In the genomic region with DNA sequence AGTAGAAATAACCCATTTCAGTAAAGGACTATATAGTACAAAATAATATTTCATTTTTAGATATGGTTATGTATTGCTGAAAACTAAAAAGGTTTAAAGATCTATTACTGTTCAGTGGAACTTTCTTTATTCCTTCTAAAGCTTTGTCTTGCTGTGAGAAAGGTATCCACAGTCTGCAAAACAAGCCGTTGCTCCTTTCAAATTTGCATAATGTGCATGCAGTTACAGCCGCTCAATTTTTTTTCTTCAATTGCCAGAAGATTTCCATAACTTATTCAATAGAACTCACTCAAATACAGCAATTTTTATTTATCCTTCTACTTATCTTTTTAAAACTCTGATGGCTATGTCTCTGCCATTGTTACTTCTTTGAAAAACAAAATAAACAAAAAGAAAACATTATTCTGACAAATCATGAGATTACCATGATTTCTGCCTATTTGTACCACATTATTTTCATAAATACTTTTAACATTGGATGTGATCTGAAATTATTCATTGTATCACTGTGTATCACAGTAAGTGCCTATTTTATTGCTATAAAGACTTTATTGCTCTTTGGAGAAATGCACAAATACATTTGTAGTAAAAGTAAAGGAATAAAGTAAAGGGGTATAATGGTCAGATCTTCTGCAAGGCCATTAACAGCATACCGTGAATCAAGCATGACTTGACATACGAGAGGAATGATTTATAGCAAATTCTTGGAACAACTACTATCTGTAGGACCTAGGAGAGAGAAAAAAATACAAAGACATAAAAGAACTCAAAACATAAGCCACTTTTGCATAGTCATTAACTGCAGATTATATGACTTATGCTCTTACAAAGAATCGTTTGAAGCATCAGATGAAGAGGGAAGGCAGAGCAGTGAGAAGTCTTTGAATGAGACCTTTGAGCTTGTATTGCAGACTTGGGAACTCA, we compare ENCODE assay signal across 17 cellular contexts.
"Had no signal": no experiment of that assay in that cellular context is flagged by ENCODE, and none has a peak within 500 bp of the region (broad histone marks: within the 10 kb centered on the region; RNA-seq: fewer than 3 reads in every experiment).

No MANE protein-coding gene starts in this region.

- H3K27ac ChIP-seq: gastroesophageal sphincter, left ventricle myocardium inferior, psoas muscle, right lobe of liver, suprapubic skin, upper lobe of left lung had no signal

- H3K27ac Mint-ChIP-seq: activated CD4-positive, alpha-beta memory T cell treated with anti-CD3 and anti-CD28 coated beads, Interleukin-2, amount 10 ng/mL, durations not matched to agents 7 days and 5 days; activated naive CD4-positive, alpha-beta T cell treated with anti-CD3 and anti-CD28 coated beads for 36 hours; brain; memory B cell; nephron progenitor cell; stimulated activated naive B cell treated with anti-CD40 and anti-IgM and Interleukin-4, amounts not matched to agents 10 μg/mL and 1 μg/mL and 100 μg/mL, for 72 hours had no signal

- H3K27me3 Mint-ChIP-seq: activated CD4-positive, alpha-beta memory T cell treated with anti-CD3 and anti-CD28 coated beads, Interleukin-2, amount 10 ng/mL, durations not matched to agents 7 days and 5 days; central memory CD8-positive, alpha-beta T cell; stimulated activated naive B cell treated with anti-CD40 and anti-IgM and Interleukin-4, amounts not matched to agents 10 μg/mL and 1 μg/mL and 100 μg/mL, for 72 hours had no signal

- H3K27me3 ChIP-seq: gastroesophageal sphincter, right lobe of liver, suprapubic skin, upper lobe of left lung had no signal

- ATAC-seq: gastroesophageal sphincter; psoas muscle; right lobe of liver; stimulated activated naive B cell treated with anti-CD40 and anti-IgM and Interleukin-4, amounts not matched to agents 10 μg/mL and 1 μg/mL and 100 μg/mL, for 72 hours had no signal

- H3K36me3 Mint-ChIP-seq: brain had no signal

- H3K4me3 Mint-ChIP-seq: activated CD4-positive, alpha-beta memory T cell treated with anti-CD3 and anti-CD28 coated beads, Interleukin-2, amount 10 ng/mL, durations not matched to agents 7 days and 5 days; activated naive CD4-positive, alpha-beta T cell treated with anti-CD3 and anti-CD28 coated beads for 36 hours; brain; central memory CD8-positive, alpha-beta T cell; memory B cell; nephron progenitor cell; stimulated activated naive B cell treated with anti-CD40 and anti-IgM and Interleukin-4, amounts not matched to agents 10 μg/mL and 1 μg/mL and 100 μg/mL, for 72 hours had no signal

- DNase-seq: activated CD4-positive, alpha-beta memory T cell treated with anti-CD3 and anti-CD28 coated beads, Interleukin-2, amount 10 ng/mL, durations not matched to agents 7 days and 5 days; activated CD4-positive, alpha-beta T cell treated with anti-CD3 and anti-CD28 coated beads for 1 hour; activated CD8-positive, alpha-beta memory T cell treated with anti-CD3 and anti-CD28 coated beads, Interleukin-2, amount 50 U/mL, for 48 hours; activated naive CD4-positive, alpha-beta T cell treated with anti-CD3 and anti-CD28 coated beads for 36 hours; amygdala; effector memory CD4-positive, alpha-beta T cell; left ventricle myocardium inferior; nephron progenitor cell; psoas muscle; right lobe of liver; stimulated activated naive B cell treated with anti-CD40 and anti-IgM and Interleukin-4, amounts not matched to agents 10 μg/mL and 1 μg/mL and 100 μg/mL, for 72 hours; upper lobe of left lung had no signal

- H3K4me3 ChIP-seq: gastroesophageal sphincter, left ventricle myocardium inferior, psoas muscle, right lobe of liver, suprapubic skin, upper lobe of left lung had no signal

- H3K9me3 ChIP-seq: right lobe of liver, suprapubic skin had no signal

- H3K9me3 Mint-ChIP-seq: central memory CD8-positive, alpha-beta T cell had no signal

- H3K36me3 ChIP-seq: gastroesophageal sphincter, left ventricle myocardium inferior, right lobe of liver, suprapubic skin, upper lobe of left lung had no signal

- H3K4me1 ChIP-seq: gastroesophageal sphincter, left ventricle myocardium inferior, psoas muscle, suprapubic skin, upper lobe of left lung had no signal

- H3K4me1 Mint-ChIP-seq: brain, nephron progenitor cell had no signal
